In the genomic region with DNA sequence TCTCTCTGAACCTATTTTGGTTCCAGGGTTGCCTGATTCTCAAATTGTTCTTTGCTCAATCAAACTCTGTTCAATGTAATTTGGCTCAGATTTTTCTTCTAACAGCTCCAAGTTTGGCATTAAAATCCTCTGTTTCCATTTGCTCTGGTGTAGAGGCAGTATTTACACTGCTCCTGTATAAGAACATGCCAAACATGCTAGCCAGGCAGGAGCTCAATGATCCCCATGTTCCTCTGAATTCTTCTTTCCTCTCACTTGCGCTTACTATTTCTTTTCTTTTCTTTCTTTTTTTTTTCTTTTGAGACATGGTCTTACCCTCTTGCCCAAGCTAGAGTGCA, we compare ENCODE assay signal across 12 cellular contexts. TPM values are rescaled to one million over a fixed set of nuclear protein-coding genes. Genes with fewer than 3 reads are reported as not detected.
"Had no signal": no experiment of that assay in that cellular context is flagged by ENCODE, and none has a peak within 500 bp of the region (broad histone marks: within the 10 kb centered on the region; RNA-seq: fewer than 3 reads in every experiment).

No MANE protein-coding gene starts in this region.

- H3K4me1 Mint-ChIP-seq: GM23338, H9 had no signal

- H2AFZ ChIP-seq: GM23248, GM23338 had no signal

- H3K4me1 ChIP-seq: HAP-1 had no signal

- H3K27ac Mint-ChIP-seq: GM23338, H9, HFFc6 had no signal

- DNase-seq: GM23248, GOT3, H7, H9, HCEC 1CT, HFFc6 had no signal

- H3K9ac ChIP-seq: GM23248 had no signal

- H3K27ac ChIP-seq: GM23248 had no signal

- H3K4me3 ChIP-seq: GM23248, GM23338, HAP-1 had no signal

- H3K9me3 Mint-ChIP-seq: HFFc6 had no signal

- H3K9me3 ChIP-seq: HAP-1 had no signal

- H3K4me3 Mint-ChIP-seq: GM23338, H9, HFFc6 had no signal

- H3K36me3 ChIP-seq: HAP-1 had no signal

- ATAC-seq: GM23338, HCT116 had no signal

- FAIRE-seq: H1, H54 had no signal

- H3K4me2 ChIP-seq: GM23338 had no signal

RNA-seq across cellular contexts. Expression of a gene that starts 17.2 kb away (rescaled TPM):
- total RNA-seq: GM23248, GM23338, H1, H9, HFFc6 had no signal
- polyA plus RNA-seq: GM23248, GM23338 had no signal

RNA-seq across cellular contexts. Expression of a gene that starts 40.4 kb away (rescaled TPM):
- total RNA-seq: GM23248, H4, HFFc6 had no signal
- polyA plus RNA-seq: GM23248 had no signal
